1 cellular context compared by ENCODE assay signal in genomic region chr15:25858952-25859760, GRCh38.
TF ChIP-seq lines count a peak whose summit lies in the region.

No MANE protein-coding gene starts in this region.

TF ChIP-seq in HepG2, 621 proteins besides CTCF, POLR2A, EP300 and RAD21:
- TF ChIP-seq ZFP62 (CRISPR knock-in tag; IDR thresholded peaks at IDR 0.05) (no peak), PCBP2 (optimal IDR thresholded peaks at IDR 0.05; ENCODE audit: low read depth, low read length, poor library complexity, severe bottlenecking) (no peak), SUZ12 (IDR thresholded peaks at IDR 0.05; ENCODE audit: low read depth, low read length) (no peak), MIER3 (CRISPR knock-in tag; IDR thresholded peaks at IDR 0.05; ENCODE audit: borderline replicate concordance) (no peak), POLR2G (IDR thresholded peaks at IDR 0.05; ENCODE audit: low read depth, low read length) (no peak), ZNF605 (CRISPR knock-in tag; IDR thresholded peaks at IDR 0.05) (no peak), NR2F6 (IDR thresholded peaks at IDR 0.05) (no peak), NR2F6 (CRISPR knock-in tag; IDR thresholded peaks at IDR 0.05) (no peak), REL (CRISPR knock-in tag; conservative IDR thresholded peaks at IDR 0.05) (no peak), ZNF160 (CRISPR knock-in tag; IDR thresholded peaks at IDR 0.05) (no peak), HOXA7 (CRISPR knock-in tag; IDR thresholded peaks at IDR 0.05) (no peak), TERF1 (CRISPR knock-in tag; IDR thresholded peaks at IDR 0.05) (no peak), ZNF337 (CRISPR knock-in tag; IDR thresholded peaks at IDR 0.05; ENCODE audit: borderline replicate concordance, low read depth) (no peak), ZNF577 (CRISPR knock-in tag; IDR thresholded peaks at IDR 0.05; ENCODE audit: borderline replicate concordance, low read depth) (no peak), ZNF446 (CRISPR knock-in tag; IDR thresholded peaks at IDR 0.05) (no peak), MBNL3 (CRISPR knock-in tag; conservative IDR thresholded peaks at IDR 0.05) (no peak), ESRRA (CRISPR knock-in tag; IDR thresholded peaks at IDR 0.05; ENCODE audit: low read depth) (no peak)
- TF ChIP-seq, protein P1, sequence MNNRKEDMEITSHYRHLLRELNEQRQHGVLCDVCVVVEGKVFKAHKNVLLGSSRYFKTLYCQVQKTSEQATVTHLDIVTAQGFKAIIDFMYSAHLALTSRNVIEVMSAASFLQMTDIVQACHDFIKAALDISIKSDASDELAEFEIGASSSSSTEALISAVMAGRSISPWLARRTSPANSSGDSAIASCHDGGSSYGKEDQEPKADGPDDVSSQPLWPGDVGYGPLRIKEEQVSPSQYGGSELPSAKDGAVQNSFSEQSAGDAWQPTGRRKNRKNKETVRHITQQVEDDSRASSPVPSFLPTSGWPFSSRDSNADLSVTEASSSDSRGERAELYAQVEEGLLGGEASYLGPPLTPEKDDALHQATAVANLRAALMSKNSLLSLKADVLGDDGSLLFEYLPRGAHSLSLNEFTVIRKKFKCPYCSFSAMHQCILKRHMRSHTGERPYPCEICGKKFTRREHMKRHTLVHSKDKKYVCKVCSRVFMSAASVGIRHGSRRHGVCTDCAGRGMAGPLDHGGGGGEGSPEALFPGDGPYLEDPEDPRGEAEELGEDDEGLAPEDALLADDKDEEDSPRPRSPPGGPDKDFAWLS (CRISPR knock-in tag; IDR thresholded peaks at IDR 0.05; ENCODE audit: borderline replicate concordance) = no peak
- TF ChIP-seq, protein P2, sequence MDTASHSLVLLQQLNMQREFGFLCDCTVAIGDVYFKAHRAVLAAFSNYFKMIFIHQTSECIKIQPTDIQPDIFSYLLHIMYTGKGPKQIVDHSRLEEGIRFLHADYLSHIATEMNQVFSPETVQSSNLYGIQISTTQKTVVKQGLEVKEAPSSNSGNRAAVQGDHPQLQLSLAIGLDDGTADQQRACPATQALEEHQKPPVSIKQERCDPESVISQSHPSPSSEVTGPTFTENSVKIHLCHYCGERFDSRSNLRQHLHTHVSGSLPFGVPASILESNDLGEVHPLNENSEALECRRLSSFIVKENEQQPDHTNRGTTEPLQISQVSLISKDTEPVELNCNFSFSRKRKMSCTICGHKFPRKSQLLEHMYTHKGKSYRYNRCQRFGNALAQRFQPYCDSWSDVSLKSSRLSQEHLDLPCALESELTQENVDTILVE (CRISPR knock-in tag; IDR thresholded peaks at IDR 0.05) = no peak
